Comparison of ENCODE assay signal across 7 cellular contexts in the genomic region with DNA sequence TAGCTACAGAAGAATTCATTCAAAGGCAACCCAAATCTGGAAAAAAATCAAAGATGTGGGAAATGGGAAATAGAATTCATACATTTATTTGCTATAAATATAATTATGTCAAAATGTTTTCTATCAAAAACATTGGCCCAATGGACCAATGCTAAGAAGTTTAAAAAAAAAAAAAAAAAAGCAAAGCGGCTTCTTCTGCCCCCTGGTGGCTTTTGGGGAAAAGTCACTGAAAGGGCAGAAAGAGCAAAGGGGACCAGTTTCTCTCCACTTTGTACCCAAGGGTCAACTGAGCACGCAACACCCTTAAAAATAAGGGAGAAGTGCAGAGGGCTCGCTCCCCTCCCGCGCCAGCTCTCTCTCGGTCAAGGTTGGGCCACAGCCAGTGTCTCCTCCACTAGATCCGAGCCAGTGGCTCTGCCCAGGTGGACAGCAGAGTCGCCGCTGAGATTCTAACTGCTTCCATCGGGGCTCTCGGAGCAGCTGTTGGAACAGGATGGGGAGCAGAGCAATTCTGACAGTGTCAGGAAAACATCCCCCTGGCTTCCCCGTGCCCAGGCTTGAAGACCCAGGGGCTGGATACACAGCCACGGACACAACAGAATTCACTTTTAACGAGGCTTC.
DNase-seq lines count a peak whose midpoint lies in the region; ATAC-seq, FAIRE-seq and TF ChIP-seq lines count a peak whose summit lies in the region.

No MANE protein-coding gene starts in this region.

- no peak overlapping the region for H3K4me3 ChIP-seq in HL-60 (replicated peaks; ENCODE audit: insufficient read depth, low read length)
- no peak overlapping the region for H3K4me3 ChIP-seq in keratinocyte (ENCODE audit: control insufficient read depth in 2 of 3, extremely low read depth in 1 of 3, insufficient read depth in 2 of 3, low read depth in 1 of 3, low read length in 3 of 3)
- no peak overlapping the region for H3K4me3 ChIP-seq in upper lobe of right lung

- H2AFZ ChIP-seq in keratinocyte (ENCODE audit: control insufficient read depth, low read length), result no peak overlapping the region

- peak; percentile 7 for DNase-seq in Daoy (ENCODE audit: low read depth)
- no peak for DNase-seq in HL-60 (ENCODE audit: low read depth in 1 of 2, low spot score in 1 of 2)
- DNase-seq in activated CD8-positive, alpha-beta T cell treated with anti-CD3 and anti-CD28 coated beads for 36 hours, result peak; percentile 22
- no peak for DNase-seq in keratinocyte (ENCODE audit: low read depth, low spot score)
- no peak for DNase-seq in upper lobe of right lung
- no peak for DNase-seq in mucosa of gallbladder (ENCODE audit: low spot score)

- no peak overlapping the region for H3K4me3 Mint-ChIP-seq in activated CD8-positive, alpha-beta T cell treated with anti-CD3 and anti-CD28 coated beads for 36 hours

- H4K20me1 ChIP-seq in keratinocyte (ENCODE audit: control insufficient read depth, extremely low read depth, insufficient read depth, low read length), result no peaks in the 10 kb centered on the region

- POLR2A ChIA-PET in activated CD8-positive, alpha-beta T cell treated with anti-CD3 and anti-CD28 coated beads for 36 hours (lab: Charles Lee), result interaction anchor here (0.6 kb wide), 1 partner anchor 214 kb away, joined by 3 read pairs; no protein-coding TSS in a partner anchor

- CTCF ChIA-PET in activated CD8-positive, alpha-beta T cell treated with anti-CD3 and anti-CD28 coated beads for 36 hours (lab: Charles Lee), result interaction anchor here (0.9 to 1.4 kb wide), 6 partner anchors 8 to 786 kb away, joined by 3 to 5 read pairs (median 4); no protein-coding TSS in a partner anchor

- no peaks in the 10 kb centered on the region for H3K36me3 ChIP-seq in keratinocyte (ENCODE audit: control insufficient read depth in 2 of 2, extremely low read depth in 1 of 2, insufficient read depth in 2 of 2, low read length in 2 of 2)
- no peaks in the 10 kb centered on the region for H3K36me3 ChIP-seq in upper lobe of right lung

- ATAC-seq in activated CD8-positive, alpha-beta T cell treated with anti-CD3 and anti-CD28 coated beads for 36 hours, result no peak
- peak; percentile 29 for ATAC-seq in upper lobe of right lung
- no peak for ATAC-seq in HG03521 (IDR thresholded peaks at IDR 0.05; ENCODE audit: unreplicated experiment)

- H3K27ac ChIP-seq in HL-60 (replicated peaks) (no peak overlapping the region), keratinocyte (ENCODE audit: control insufficient read depth, insufficient read depth, low read length) (no peak overlapping the region), upper lobe of right lung (no peak overlapping the region)

- FAIRE-seq in keratinocyte (lab: Jason Lieb, UNC), result no peak

- H3K9me3 ChIP-seq in keratinocyte (ENCODE audit: control insufficient read depth, low read depth, low read length) (no peaks in the 10 kb centered on the region), upper lobe of right lung (no peaks in the 10 kb centered on the region)

- no peaks in the 10 kb centered on the region for H3K4me1 ChIP-seq in keratinocyte (ENCODE audit: control insufficient read depth, extremely low read depth, insufficient read depth, low read length)
- no peaks in the 10 kb centered on the region for H3K4me1 ChIP-seq in upper lobe of right lung

- H3K9me3 Mint-ChIP-seq in activated CD8-positive, alpha-beta T cell treated with anti-CD3 and anti-CD28 coated beads for 36 hours, result no peaks in the 10 kb centered on the region

- peak; percentile 63 for TF ChIP-seq CTCF in HL-60 (IDR thresholded peaks at IDR 0.05; ENCODE audit: insufficient read depth, low read length)
- peak; percentile 84 for TF ChIP-seq CTCF in activated CD8-positive, alpha-beta T cell treated with anti-CD3 and anti-CD28 coated beads for 36 hours (IDR thresholded peaks at IDR 0.05)
- TF ChIP-seq CTCF in keratinocyte (optimal IDR thresholded peaks at IDR 0.05 in 1 of 3, IDR thresholded peaks at IDR 0.05 in 1 of 3, conservative IDR thresholded peaks at IDR 0.05 in 1 of 3; ENCODE audit: extremely low read depth in 1 of 3, insufficient read depth in 2 of 3, low read length in 3 of 3), result peak; percentile 47 to 64 (median 63)
- peak; percentile 72 for TF ChIP-seq CTCF in upper lobe of right lung (IDR thresholded peaks at IDR 0.05)

- no peaks in the 10 kb centered on the region for H3K9me1 ChIP-seq in keratinocyte (ENCODE audit: control insufficient read depth, extremely low read depth, insufficient read depth, low read length)

- H3K27me3 Mint-ChIP-seq in activated CD8-positive, alpha-beta T cell treated with anti-CD3 and anti-CD28 coated beads for 36 hours, result peaks cover 29% of the 10 kb centered on the region

- H3K36me3 Mint-ChIP-seq in activated CD8-positive, alpha-beta T cell treated with anti-CD3 and anti-CD28 coated beads for 36 hours (ENCODE audit: low read depth), result no peaks in the 10 kb centered on the region

- H3K79me2 ChIP-seq in keratinocyte (ENCODE audit: control insufficient read depth, insufficient read depth, low read length), result no peaks in the 10 kb centered on the region

- intact Hi-C loops in activated CD8-positive, alpha-beta T cell treated with anti-CD3 and anti-CD28 coated beads for 36 hours (cut with micrococcal nuclease), result loop anchor here (10.0 kb wide), 1 partner anchor 790 kb away; no protein-coding TSS in a partner anchor
- intact Hi-C loops in upper lobe of right lung (cut with DNase I), result loop anchor here (10.0 kb wide), 1 partner anchor 800 kb away; no protein-coding TSS in a partner anchor

- no peak overlapping the region for H3K9ac ChIP-seq in keratinocyte (ENCODE audit: control insufficient read depth, extremely low read depth, insufficient read depth, low read length)

- H3K27me3 ChIP-seq in HL-60 (ENCODE audit: insufficient read depth, poor library complexity, severe bottlenecking) (peaks cover 8% of the 10 kb centered on the region), keratinocyte (ENCODE audit: control insufficient read depth, extremely low read depth, insufficient read depth, low read length) (no peaks in the 10 kb centered on the region), upper lobe of right lung (peaks cover 7% of the 10 kb centered on the region)

- dilution Hi-C loops in keratinocyte (cut with MboI; ENCODE audit: extremely low pct_ligation_motif_present, low sequenced_read_pairs), result no loop called here

- H3K27ac Mint-ChIP-seq in activated CD8-positive, alpha-beta T cell treated with anti-CD3 and anti-CD28 coated beads for 36 hours, result no peak overlapping the region

- peaks cover 14% of the 10 kb centered on the region for H3K4me1 Mint-ChIP-seq in activated CD8-positive, alpha-beta T cell treated with anti-CD3 and anti-CD28 coated beads for 36 hours (ENCODE audit: low read depth)

- H3K4me2 ChIP-seq in keratinocyte (ENCODE audit: control insufficient read depth, extremely low read depth, insufficient read depth, low read depth, low read length), result no peak overlapping the region

Comparison
In these comparisons a context has a peak if more than half of its experiments do, and no peak if none do; other contexts are left out.
1. DNase-seq: peak in Daoy (single experiment) and activated CD8-positive, alpha-beta T cell treated with anti-CD3 and anti-CD28 coated beads for 36 hours (single experiment); none in HL-60 (0 of 2), keratinocyte (single experiment), upper lobe of right lung (single experiment) and mucosa of gallbladder (single experiment).
2. Peak in every context shown above with its lines, with median percentiles within 50 percentile points of each other: CTCF ChIP-seq.